8 cellular contexts compared by ENCODE assay signal in the genomic region with DNA sequence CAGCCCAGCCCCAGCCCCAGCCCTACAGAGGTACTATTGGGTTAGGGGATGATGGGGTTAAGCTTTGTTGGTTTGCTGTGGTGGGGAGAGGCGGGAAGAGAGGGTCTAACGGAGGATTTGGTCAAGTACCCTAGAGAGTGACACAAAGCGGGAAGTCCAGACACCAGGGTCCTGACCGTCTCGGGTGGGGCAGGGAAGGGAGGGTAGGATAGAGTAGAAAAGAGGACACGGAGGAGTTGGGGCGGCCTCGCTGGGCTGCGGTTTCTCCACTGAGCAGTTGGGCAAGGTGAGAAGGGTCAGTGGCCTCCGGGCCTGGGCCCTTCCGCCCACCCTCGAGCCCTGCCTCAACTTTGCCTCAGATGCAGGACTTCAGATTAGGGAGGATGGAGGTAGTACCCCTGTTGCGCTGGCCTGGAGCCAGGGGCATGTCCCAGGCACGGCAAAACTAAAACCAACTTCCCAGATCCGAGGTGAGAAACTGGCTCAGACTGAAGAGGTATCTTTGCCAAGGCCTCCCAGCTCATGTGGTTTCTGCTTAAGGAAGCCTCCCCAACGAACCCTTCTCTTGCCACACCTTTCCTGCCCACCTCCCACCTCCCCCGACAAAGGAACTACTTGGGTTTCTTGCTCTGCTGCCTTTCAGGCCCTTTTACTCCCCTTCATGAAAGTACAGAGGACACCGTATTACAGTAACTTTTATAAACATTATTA. TPM values are rescaled to one million over a fixed set of nuclear protein-coding genes. Genes with fewer than 3 reads are reported as not detected.
DNase-seq lines count a peak whose midpoint lies in the region; ATAC-seq and TF ChIP-seq lines count a peak whose summit lies in the region.

No MANE protein-coding gene starts in this region.

- H3K4me1 Mint-ChIP-seq in endothelial cell (ENCODE audit: unreplicated experiment) = peaks cover 54% of the 10 kb centered on the region
- H3K4me1 Mint-ChIP-seq in natural killer cell treated with Interleukin-12 subunit alpha and Interleukin-12 subunit beta and Interleukin-15 and Interleukin-18, amount 100 ng/mL, for 72 hours (ENCODE audit: low read depth in 2 of 2) = peaks cover 44 to 61% of the 10 kb centered on the region in 2 donors

- peak; percentile 65 for DNase-seq in activated CD8-positive, alpha-beta memory T cell treated with anti-CD3 and anti-CD28 coated beads for 24 hours
- DNase-seq in activated CD8-positive, alpha-beta memory T cell treated with anti-CD3 and anti-CD28 coated beads, Interleukin-2, amount 50 U/mL, for 4 hours = no peak
- DNase-seq in SJCRH30 (peak in 1 of 2 experiments; percentile 33), endothelial cell (ENCODE audit: low spot score) (no peak), inferior parietal cortex (ENCODE audit: extremely low spot score) (no peak), NCI-H510A treated with DMSO at 0.1 percent for 48 hours (lab: John Stamatoyannopoulos, UW) (no peak)
- no peak for DNase-seq in natural killer cell treated with Interleukin-12 subunit alpha and Interleukin-12 subunit beta and Interleukin-15 and Interleukin-18, amount 100 ng/mL, for 72 hours (ENCODE audit: low spot score)

- H3K9me3 ChIP-seq in SJCRH30 (replicated peaks) = no peaks in the 10 kb centered on the region

- peak overlapping the region; percentile 79 for H3K4me3 ChIP-seq in SJCRH30

- peak overlapping the region; percentile 40 for H3K27ac ChIP-seq in SJCRH30

- no peaks in the 10 kb centered on the region for H3K9me3 Mint-ChIP-seq in endothelial cell (ENCODE audit: unreplicated experiment)
- no peaks in the 10 kb centered on the region for H3K9me3 Mint-ChIP-seq in natural killer cell treated with Interleukin-12 subunit alpha and Interleukin-12 subunit beta and Interleukin-15 and Interleukin-18, amount 100 ng/mL, for 72 hours

- H3K36me3 Mint-ChIP-seq in endothelial cell (ENCODE audit: low read depth, unreplicated experiment) = peaks cover 10% of the 10 kb centered on the region
- H3K36me3 Mint-ChIP-seq in natural killer cell treated with Interleukin-12 subunit alpha and Interleukin-12 subunit beta and Interleukin-15 and Interleukin-18, amount 100 ng/mL, for 72 hours = peaks cover 8% of the 10 kb centered on the region

- peak in 1 of 2 donors; percentile 0 for ATAC-seq in natural killer cell treated with Interleukin-12 subunit alpha and Interleukin-12 subunit beta and Interleukin-15 and Interleukin-18, amount 100 ng/mL, for 72 hours
- ATAC-seq in HG02588 (IDR thresholded peaks at IDR 0.05; ENCODE audit: unreplicated experiment) = no peak

- H3K27ac Mint-ChIP-seq in endothelial cell (ENCODE audit: unreplicated experiment) = peak overlapping the region; percentile 82
- peak overlapping the region; percentile 86 to 87 for H3K27ac Mint-ChIP-seq in natural killer cell treated with Interleukin-12 subunit alpha and Interleukin-12 subunit beta and Interleukin-15 and Interleukin-18, amount 100 ng/mL, for 72 hours

- no peak for TF ChIP-seq CTCF in endothelial cell (IDR thresholded peaks at IDR 0.05; ENCODE audit: unreplicated experiment)

- no peaks in the 10 kb centered on the region for H3K36me3 ChIP-seq in SJCRH30

- peak overlapping the region; percentile 97 for H3K4me3 Mint-ChIP-seq in endothelial cell (ENCODE audit: unreplicated experiment)
- H3K4me3 Mint-ChIP-seq in natural killer cell treated with Interleukin-12 subunit alpha and Interleukin-12 subunit beta and Interleukin-15 and Interleukin-18, amount 100 ng/mL, for 72 hours = peak overlapping the region; percentile 93

- H3K27me3 ChIP-seq in SJCRH30 = no peaks in the 10 kb centered on the region

- peaks cover 14% of the 10 kb centered on the region for H3K4me1 ChIP-seq in SJCRH30

- H3K27me3 Mint-ChIP-seq in endothelial cell (ENCODE audit: unreplicated experiment) = peaks cover 13% of the 10 kb centered on the region
- H3K27me3 Mint-ChIP-seq in natural killer cell treated with Interleukin-12 subunit alpha and Interleukin-12 subunit beta and Interleukin-15 and Interleukin-18, amount 100 ng/mL, for 72 hours = no peaks in the 10 kb centered on the region

RNA-seq across cellular contexts. Expression of a gene that starts 0.6 kb away (rescaled TPM):
- 9.8 and 11.7 TPM in 2 replicates for total RNA-seq in SJCRH30 (2014; rRNA removed; shearing (Covaris generic))
- total RNA-seq in endothelial cell (ENCODE audit: unreplicated experiment) = 161 TPM
- 10 to 100 TPM; 62.6 to 72.3 TPM for total RNA-seq in natural killer cell treated with Interleukin-12 subunit alpha and Interleukin-12 subunit beta and Interleukin-15 and Interleukin-18, amount 100 ng/mL, for 72 hours

RNA-seq across cellular contexts. Expression of a gene that starts 3.0 kb away (rescaled TPM):
- 3.0 and 5.1 TPM in 2 replicates for total RNA-seq in SJCRH30 (2014; rRNA removed; shearing (Covaris generic))
- 14.3 TPM for total RNA-seq in endothelial cell (ENCODE audit: unreplicated experiment)
- 10 to 100 TPM; 14.3 to 17.9 TPM for total RNA-seq in natural killer cell treated with Interleukin-12 subunit alpha and Interleukin-12 subunit beta and Interleukin-15 and Interleukin-18, amount 100 ng/mL, for 72 hours
